ENCODE assay signal across 1 cellular context in the genomic region with DNA sequence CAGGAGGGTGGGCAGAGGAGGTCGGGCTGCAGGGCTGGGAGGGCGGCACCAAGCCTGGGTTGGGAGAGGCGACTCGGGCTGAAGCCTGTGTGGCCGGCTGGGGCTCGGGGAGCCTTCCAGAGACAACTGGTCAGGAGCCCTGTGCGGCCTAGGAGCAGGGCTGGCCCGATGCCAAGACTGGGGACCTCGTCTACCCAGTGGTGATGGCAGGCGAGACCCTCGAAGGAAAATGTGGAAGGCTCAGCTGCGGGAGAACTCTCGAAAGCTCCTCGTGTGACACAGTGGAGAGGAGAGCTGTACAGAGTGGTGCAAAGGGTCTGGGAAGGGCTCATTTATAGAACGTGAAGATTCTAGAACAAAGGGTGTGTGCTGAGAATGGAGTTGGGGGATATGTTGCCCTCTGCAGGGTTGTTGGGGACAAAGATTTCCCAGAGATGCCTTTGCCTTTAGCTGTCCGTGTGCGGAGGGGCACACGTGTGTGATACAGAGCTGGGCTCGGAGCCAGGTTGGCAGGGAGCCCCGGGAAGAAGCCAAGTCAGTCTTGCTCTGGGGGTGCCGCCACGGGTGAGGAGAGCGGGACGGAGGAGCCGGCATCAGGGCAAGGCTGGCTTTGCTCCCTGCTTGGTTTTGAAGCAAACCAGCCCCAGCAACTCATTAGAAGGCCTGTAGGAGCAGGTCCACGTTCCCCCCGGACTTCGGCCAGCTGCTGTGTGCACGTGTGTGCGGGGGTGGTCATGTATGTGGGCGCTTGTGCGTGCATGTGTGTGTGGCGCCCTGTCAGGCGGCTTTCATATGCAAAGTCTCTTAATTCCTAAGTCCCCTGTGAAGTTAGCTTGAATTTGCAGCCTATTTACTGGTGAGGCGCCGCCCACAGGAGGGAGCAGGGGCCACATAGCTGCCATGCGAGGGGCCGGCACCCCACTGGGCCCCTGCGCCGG.
TF ChIP-seq lines count a peak whose summit lies in the region.

No MANE protein-coding gene starts in this region.

TF ChIP-seq in H1, 55 proteins besides CTCF, POLR2A, EP300 and RAD21 (continued from another document):
- peak; percentile 68 for TF ChIP-seq GABPA (IDR thresholded peaks at IDR 0.05; ENCODE audit: borderline replicate concordance, insufficient read depth, low read length)
- no peak for TF ChIP-seq KDM4A (IDR thresholded peaks at IDR 0.05; ENCODE audit: low read depth, low read length, severe bottlenecking)
- TF ChIP-seq RNF2 (IDR thresholded peaks at IDR 0.05; ENCODE audit: borderline replicate concordance, low read depth, low read length, missing control alignments, poor library complexity, severe bottlenecking) = no peak
- no peak for TF ChIP-seq SP4 (IDR thresholded peaks at IDR 0.05; ENCODE audit: low read length)
- no peak for TF ChIP-seq CHD1 (IDR thresholded peaks at IDR 0.05; ENCODE audit: low read depth, low read length)
- TF ChIP-seq TBP (IDR thresholded peaks at IDR 0.05; ENCODE audit: low read depth, low read length) = no peak
- TF ChIP-seq SIN3A (conservative IDR thresholded peaks at IDR 0.05 in 1 of 2, IDR thresholded peaks at IDR 0.05 in 1 of 2; ENCODE audit: low read depth in 1 of 2, low read length in 2 of 2) = no peak
- TF ChIP-seq POU5F1 (IDR thresholded peaks at IDR 0.05; ENCODE audit: low read depth, low read length) = 0 out of 2 replicates have a peak, but pooled peaks have one; percentile 50
- no peak for TF ChIP-seq SIRT6 (IDR thresholded peaks at IDR 0.05; ENCODE audit: low read length)
- TF ChIP-seq SUZ12 (IDR thresholded peaks at IDR 0.05; ENCODE audit: low read length) = no peak
- TF ChIP-seq CBX8 (IDR thresholded peaks at IDR 0.05; ENCODE audit: borderline replicate concordance, low read depth, low read length) = no peak
- TF ChIP-seq EZH2 (IDR thresholded peaks at IDR 0.05; ENCODE audit: low read depth, low read length, severe bottlenecking) = no peak
- TF ChIP-seq PHF8 (conservative IDR thresholded peaks at IDR 0.05; ENCODE audit: low read depth, low read length) = no peak
- no peak for TF ChIP-seq CBX5 (IDR thresholded peaks at IDR 0.05; ENCODE audit: low read depth, low read length)
- TF ChIP-seq SP1 (IDR thresholded peaks at IDR 0.05; ENCODE audit: low read depth, low read length) = no peak
- TF ChIP-seq, protein P1, sequence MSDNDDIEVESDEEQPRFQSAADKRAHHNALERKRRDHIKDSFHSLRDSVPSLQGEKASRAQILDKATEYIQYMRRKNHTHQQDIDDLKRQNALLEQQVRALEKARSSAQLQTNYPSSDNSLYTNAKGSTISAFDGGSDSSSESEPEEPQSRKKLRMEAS (IDR thresholded peaks at IDR 0.05) = peak; percentile 58
- TF ChIP-seq TAF7 (optimal IDR thresholded peaks at IDR 0.05; ENCODE audit: borderline replicate concordance, low read depth, low read length) = no peak
- TF ChIP-seq RBBP5 (IDR thresholded peaks at IDR 0.05; ENCODE audit: borderline replicate concordance, low read depth, low read length) = no peak
- TF ChIP-seq SRF (IDR thresholded peaks at IDR 0.05; ENCODE audit: low read depth, low read length) = no peak
- TF ChIP-seq POLR2AphosphoS5 (IDR thresholded peaks at IDR 0.05; ENCODE audit: low read depth, low read length) = no peak
- TF ChIP-seq TAF1 (IDR thresholded peaks at IDR 0.05; ENCODE audit: low read depth, low read length) = no peak
- 0 out of 2 replicates have a peak, but pooled peaks have one; percentile 13 for TF ChIP-seq E2F6 (IDR thresholded peaks at IDR 0.05)
TF ChIP-seq in H1: peak in this region for 4.
